21 cellular contexts compared by ENCODE assay signal in genomic region chr1:182791464-182792179, GRCh38. TPM values are rescaled to one million over a fixed set of nuclear protein-coding genes. Genes with fewer than 3 reads are reported as not detected.
DNase-seq lines count a peak whose midpoint lies in the region; ATAC-seq, FAIRE-seq and TF ChIP-seq lines count a peak whose summit lies in the region.
"Had no signal": no experiment of that assay in that cellular context is flagged by ENCODE, and none has a peak within 500 bp of the region (broad histone marks: within the 10 kb centered on the region; RNA-seq: fewer than 3 reads in every experiment).

No MANE protein-coding gene starts in this region.

- peak overlapping the region; percentile 50 for H3K27ac ChIP-seq in K562 (ENCODE audit: extremely low read depth, low read depth, low read length)
- no peak overlapping the region for H3K27ac ChIP-seq in substantia nigra (ENCODE audit: low read depth, low read length, poor library complexity, severe bottlenecking)
- H3K27ac ChIP-seq: PC-9, RWPE1 had no signal

- TF ChIP-seq RAD21 in K562 (CRISPR knock-in tag; conservative IDR thresholded peaks at IDR 0.05 in 1 of 2, IDR thresholded peaks at IDR 0.05 in 1 of 2): peak; percentile 27 to 30; a peak in 2 of 4 replicates

- no peaks in the 10 kb centered on the region for H3K9me1 ChIP-seq in K562 (ENCODE audit: control insufficient read depth, insufficient read depth, low read length)

- TF ChIP-seq EP300 in K562 (IDR thresholded peaks at IDR 0.05; ENCODE audit: low read length): peak; percentile 99

- POLR2A ChIA-PET in K562 (lab: Yijun Ruan, JAX): interaction anchor here (0.5 to 2.1 kb wide), 15 partner anchors 9 to 776 kb away, joined by 3 to 8 read pairs (median 4); partner anchors contain the start of gene DHX9

- CTCF ChIA-PET in K562 (lab: Yijun Ruan, JAX; ENCODE audit: low intra/inter-chr PET ratio): interaction anchor here (0.5 kb wide), 1 partner anchor 781 kb away, joined by 4 read pairs; no protein-coding TSS in a partner anchor

- no peak for TF ChIP-seq POLR2A in GM12892 (IDR thresholded peaks at IDR 0.05; ENCODE audit: low read depth, low read length)
- TF ChIP-seq POLR2A in K562 (conservative IDR thresholded peaks at IDR 0.05): no peak

- no TSS peak for BruUV-seq in K562 (replicated peaks; lab: Mats Ljungman, UMichigan)

- TF ChIP-seq CTCF in K562 (IDR thresholded peaks at IDR 0.05 in 2 of 3, conservative IDR thresholded peaks at IDR 0.05 in 1 of 3; ENCODE audit: insufficient read depth in 2 of 3, low read depth in 1 of 3, low read length in 3 of 3): no peak

- in situ Hi-C loops in K562 (cut with MboI): no loop called here

- intact Hi-C loops in K562 (cut with micrococcal nuclease): loop anchor here (1.0 to 5.0 kb wide), 2 partner anchors 48 to 399 kb away; partner anchors contain the start of genes DHX9 and GLUL

- no peaks in the 10 kb centered on the region for H4K20me1 ChIP-seq in K562 (replicated peaks; ENCODE audit: control insufficient read depth, insufficient read depth, low read length)
- H4K20me1 ChIP-seq: BLaER1 treated with 17β-estradiol and CSF1 and Interleukin-3, amounts not matched to agents 10 nM and 100 nM had no signal

- peaks cover 7% of the 10 kb centered on the region; the same call in 2 of the 3 replicates for H3K36me3 ChIP-seq in K562 (ENCODE audit: control insufficient read depth, insufficient read depth, low read length)

- DNase-seq in GM12892 (ENCODE audit: insufficient read length) (no peak), NCI-H82 treated with DMSO at 0.1 percent for 48 hours (lab: John Stamatoyannopoulos, UW; ENCODE audit: unreplicated experiment) (peak; percentile 88), K562 (ENCODE audit: extremely low read depth in 1 of 4, low spot score in 3 of 4) (peak; percentile 86 to 95 (median 88)), inferior parietal cortex (ENCODE audit: extremely low spot score) (peak; percentile 38), substantia nigra (lab: John Stamatoyannopoulos, UW) (no peak), superior temporal gyrus (ENCODE audit: extremely low spot score) (no peak), NCI-H69 (lab: John Stamatoyannopoulos, UW) (no peak)
- DNase-seq: CD8-positive, alpha-beta memory T cell; DMS79 treated with DMSO at 0.1 percent for 48 hours; H9; MM.1S; NCI-H1092; NCI-H1436 treated with DMSO at 0.1 percent for 48 hours; NCI-H2029; NCI-H345; PC-9; SIG-M5 had no signal

- WGBS in K562 (ENCODE audit: insufficient coverage, low coverage, missing lambda C conversion rate): 1% methylated on average over 6 of the region's 6 CpGs

- no peaks in the 10 kb centered on the region for H3K9me3 ChIP-seq in K562 (replicated peaks; ENCODE audit: control insufficient read depth, insufficient read depth, low read depth, low read length)
- H3K9me3 ChIP-seq: BLaER1 treated with 17β-estradiol and CSF1 and Interleukin-3, amounts not matched to agents 10 nM and 100 nM had no signal

- peak overlapping the region; percentile 3; the same call in 1 of the 2 replicates for H3K4me3 ChIP-seq in K562
- H3K4me3 ChIP-seq: PC-9 had no signal

- no peak overlapping the region for H2AFZ ChIP-seq in K562 (ENCODE audit: low read depth, low read length)
- H2AFZ ChIP-seq: PC-9 had no signal

- FAIRE-seq in GM12892 (lab: Jason Lieb, UNC) (peak; percentile 65), K562 (lab: Jason Lieb, UNC) (peak; percentile 94)

- ATAC-seq in K562 (peak; percentile 77), GM18861 (IDR thresholded peaks at IDR 0.05; ENCODE audit: unreplicated experiment) (no peak)
- ATAC-seq: SK-N-SH treated with all-trans-retinoic acid at 6 μM for 48 hours had no signal

- no peaks in the 10 kb centered on the region for H3K79me2 ChIP-seq in K562 (ENCODE audit: control insufficient read depth, insufficient read depth, low read length)

- H3K4me2 ChIP-seq in K562 (ENCODE audit: insufficient read depth, low read length): peak overlapping the region; percentile 53
- H3K4me2 ChIP-seq: PC-9 had no signal

- H3K4me1 ChIP-seq in K562 (replicated peaks in 1 of 2; ENCODE audit: control insufficient read depth in 2 of 2, insufficient read depth in 2 of 2, low read length in 2 of 2): peaks cover 23 to 50% of the 10 kb centered on the region in 2 experiments

- H3K9ac ChIP-seq in K562 (ENCODE audit: insufficient read depth in 1 of 2, low read depth in 2 of 2, low read length in 2 of 2): peak overlapping the region in 1 of 2 experiments; percentile 8; a peak in 2 of 4 replicates

- H3K27me3 ChIP-seq in K562 (ENCODE audit: control insufficient read depth in 2 of 2, insufficient read depth in 2 of 2, low read length in 2 of 2): no peaks in the 10 kb centered on the region

TF ChIP-seq in K562, 482 proteins besides CTCF, POLR2A, EP300 and RAD21 (continues in another document):
- TF ChIP-seq ETV1 (tag; conservative IDR thresholded peaks at IDR 0.05; ENCODE audit: low read depth) (no peak; the same call in 1 of the 2 replicates), POLR2B (IDR thresholded peaks at IDR 0.05; ENCODE audit: low read depth, partially characterized antibody) (no peak), KHSRP (IDR thresholded peaks at IDR 0.05) (peak; percentile 72), TFAM (CRISPR knock-in tag; conservative IDR thresholded peaks at IDR 0.05) (no peak), ZBTB34 (CRISPR knock-in tag; IDR thresholded peaks at IDR 0.05) (no peak), BHLHE40 (IDR thresholded peaks at IDR 0.05; ENCODE audit: low read length) (peak; percentile 50; the same call in 1 of the 2 replicates), ZSCAN32 (CRISPR knock-in tag; IDR thresholded peaks at IDR 0.05) (no peak), GTF2E2 (tag; IDR thresholded peaks at IDR 0.05) (no peak), MXD1 (CRISPR knock-in tag; IDR thresholded peaks at IDR 0.05; ENCODE audit: borderline replicate concordance, poor library complexity, severe bottlenecking) (no peak), ZNF143 (CRISPR knock-in tag; IDR thresholded peaks at IDR 0.05) (no peak), MYC (IDR thresholded peaks at IDR 0.05; ENCODE audit: low read depth, low read length) (peak; percentile 39), MYC (CRISPR knock-in tag; IDR thresholded peaks at IDR 0.05; ENCODE audit: borderline replicate concordance, low read depth) (no peak), TCF7 (IDR thresholded peaks at IDR 0.05; ENCODE audit: borderline replicate concordance) (peak; percentile 68; the same call in 1 of the 2 replicates)

RNA-seq across cellular contexts. Expression of gene NPL, which starts 2.0 kb away (rescaled TPM):
- polyA plus RNA-seq in GM12892 (2012; ENCODE audit: missing spikeins): 9.1 TPM
- total RNA-seq in K562 (2011; cell fraction: chromatin; rRNA removed; ENCODE audit: low replicate concordance): 10.3 and 14.9 TPM in 2 replicates
- 5.8 and 6.1 TPM in 2 replicates for total RNA-seq in K562 (2011; cell fraction: nucleolus; rRNA removed)
- total RNA-seq in K562 (2011; cell fraction: nucleoplasm; rRNA removed): 13.4 and 17.6 TPM in 2 replicates
- total RNA-seq in K562 (2014; rRNA removed) (7.3 and 9.9 TPM in 2 replicates), K562 (2014; rRNA removed; fragmentation: Illumina TruSeq; extraction: Trizol) (13.4 and 17.9 TPM in 2 replicates), K562 (2015; rRNA removed; fragmentation: Illumina TruSeq; extraction: Trizol) (11.5 and 15.8 TPM in 2 replicates), K562 (2021) (14.3 and 15.0 TPM in 2 replicates)
- polyA plus RNA-seq in K562 (2011; rRNA removed) (8.8 and 10.2 TPM in 2 replicates), K562 (2014; fragmentation: Illumina TruSeq; extraction: Trizol) (14.7 and 19.2 TPM in 2 replicates), K562 (2014; fragmentation: Nextera tagmentation; extraction: Ambion mirVana) (10 to 100 TPM; 20.8 to 22.3 TPM), K562 (2014; rRNA removed) (14.0 and 14.2 TPM in 2 replicates)
- 4.3 and 11.9 TPM in 2 replicates for polyA plus RNA-seq in K562 (2011; cell fraction: cytosol; rRNA removed)
- polyA plus RNA-seq in K562 (2011; cell fraction: nucleus; rRNA removed): 15.2 and 18.7 TPM in 2 replicates
- 13.2 and 29.8 TPM in 2 replicates for polyA plus RNA-seq in K562 (2012)
- 13.2 and 21.9 TPM in 2 replicates for polyA minus RNA-seq in K562 (2011; rRNA and poly(A)+ RNA removed)
- 3.3 and 5.7 TPM in 2 replicates for polyA minus RNA-seq in K562 (2011; cell fraction: cytosol; rRNA and poly(A)+ RNA removed)
- 3.5 and 6.0 TPM in 2 replicates for polyA minus RNA-seq in K562 (2011; cell fraction: nucleus; rRNA and poly(A)+ RNA removed)

RNA-seq across cellular contexts. Expression of gene DHX9, which starts 47.5 kb away (rescaled TPM):
- 115 TPM for polyA plus RNA-seq in GM12892 (2012; ENCODE audit: missing spikeins)
- 182 and 518 TPM in 2 replicates for total RNA-seq in K562 (2011; cell fraction: chromatin; rRNA removed; ENCODE audit: low replicate concordance)
- 112 and 145 TPM in 2 replicates for total RNA-seq in K562 (2011; cell fraction: nucleolus; rRNA removed)
- 168 and 205 TPM in 2 replicates for total RNA-seq in K562 (2011; cell fraction: nucleoplasm; rRNA removed)
- total RNA-seq in K562 (2014; rRNA removed) (234 and 269 TPM in 2 replicates), K562 (2014; rRNA removed; fragmentation: Illumina TruSeq; extraction: Trizol) (355 and 364 TPM in 2 replicates), K562 (2015; rRNA removed; fragmentation: Illumina TruSeq; extraction: Trizol) (395 and 409 TPM in 2 replicates), K562 (2021) (329 and 341 TPM in 2 replicates)
- polyA plus RNA-seq in K562 (2011; rRNA removed) (241 and 373 TPM in 2 replicates), K562 (2014; fragmentation: Illumina TruSeq; extraction: Trizol) (265 and 294 TPM in 2 replicates), K562 (2014; fragmentation: Nextera tagmentation; extraction: Ambion mirVana) (100 to 1,000 TPM; 100 to 246 TPM), K562 (2014; rRNA removed) (275 and 300 TPM in 2 replicates)
- 153 and 188 TPM in 2 replicates for polyA plus RNA-seq in K562 (2011; cell fraction: cytosol; rRNA removed)
- polyA plus RNA-seq in K562 (2011; cell fraction: nucleus; rRNA removed): 193 and 234 TPM in 2 replicates
- polyA plus RNA-seq in K562 (2012): 141 and 260 TPM in 2 replicates
- 621 and 707 TPM in 2 replicates for polyA minus RNA-seq in K562 (2011; rRNA and poly(A)+ RNA removed)
- 125 and 221 TPM in 2 replicates for polyA minus RNA-seq in K562 (2011; cell fraction: cytosol; rRNA and poly(A)+ RNA removed)
- polyA minus RNA-seq in K562 (2011; cell fraction: nucleus; rRNA and poly(A)+ RNA removed): 236 and 384 TPM in 2 replicates

Comparison
In these comparisons a context has a peak if more than half of its experiments do, and no peak if none do; other contexts are left out.
1. DNase-seq: peak in NCI-H82 treated with DMSO at 0.1 percent for 48 hours (single experiment), K562 (4 of 4) and inferior parietal cortex (single experiment); none in GM12892 (single experiment), substantia nigra (0 of 49), superior temporal gyrus (single experiment) and NCI-H69 (single experiment).